Comparison of ENCODE assay signal across 17 cellular contexts in genomic region chr14:72906879-72907278, GRCh38. TPM values are rescaled to one million over a fixed set of nuclear protein-coding genes. Genes with fewer than 3 reads are reported as not detected.
DNase-seq lines count a peak whose midpoint lies in the region; ATAC-seq and TF ChIP-seq lines count a peak whose summit lies in the region.
"Had no signal": no experiment of that assay in that cellular context is flagged by ENCODE, and none has a peak within 500 bp of the region (broad histone marks: within the 10 kb centered on the region; RNA-seq: fewer than 3 reads in every experiment).

No MANE protein-coding gene starts in this region.

- H3K36me3 Mint-ChIP-seq in GM23338 (ENCODE audit: low read depth) = no peaks in the 10 kb centered on the region
- H3K36me3 Mint-ChIP-seq: memory B cell had no signal

- no peaks in the 10 kb centered on the region for H3K9me3 Mint-ChIP-seq in GM23338
- H3K9me3 Mint-ChIP-seq: dendritic cell treated with granulocyte-macrophage colony-stimulating factor and Interleukin-4, amounts not matched to agents 40 ng/mL and 50 ng/mL, for 4 days; memory B cell; neural crest cell had no signal

- no CpG with 5 or more reads among the region's 1 CpG for WGBS in mesenchymal stem cell
- WGBS in testis, 2 donors = 74 to 79% methylated on average over 1 of the region's 1 CpG

- no peak overlapping the region for H2BK120ac ChIP-seq in mesenchymal stem cell (ENCODE audit: low read depth, low read length)

- peak overlapping the region; percentile 30; the same call in 1 of the 2 replicates for H2AFZ ChIP-seq in GM23338
- H2AFZ ChIP-seq in PC-3 (ENCODE audit: low read length) = 0 out of 2 replicates have a peak overlapping the region, but pooled peaks have one; percentile 15
- no peak overlapping the region for H2AFZ ChIP-seq in mesenchymal stem cell (ENCODE audit: low read depth, low read length)

- no peak overlapping the region for H3K27ac Mint-ChIP-seq in GM23338
- H3K27ac Mint-ChIP-seq: dendritic cell treated with granulocyte-macrophage colony-stimulating factor and Interleukin-4, amounts not matched to agents 40 ng/mL and 50 ng/mL, for 4 days; memory B cell had no signal

- TF ChIP-seq CTCF in GM23338 (conservative IDR thresholded peaks at IDR 0.05; ENCODE audit: low read depth in 2 of 2) (no peak), PC-3 (conservative IDR thresholded peaks at IDR 0.05; ENCODE audit: low read depth, low read length) (no peak), testis (IDR thresholded peaks at IDR 0.05) (no peak)

- CTCF ChIA-PET in PC-3 (lab: Charles Lee) = no interaction called here

- H4K8ac ChIP-seq in mesenchymal stem cell (ENCODE audit: low read length) = no peak overlapping the region

- H3K18ac ChIP-seq in mesenchymal stem cell (ENCODE audit: low read depth in 1 of 2, low read length in 2 of 2) = no peak overlapping the region

- no peak overlapping the region for H3K14ac ChIP-seq in mesenchymal stem cell (ENCODE audit: low read length in 2 of 2)

- H4K91ac ChIP-seq in mesenchymal stem cell (ENCODE audit: low read length) = no peak overlapping the region

- peak overlapping the region; percentile 54 for H2BK5ac ChIP-seq in mesenchymal stem cell (ENCODE audit: low read depth, low read length, poor library complexity, severe bottlenecking)

- peaks cover 22% of the 10 kb centered on the region; the same call in 2 of the 3 replicates for H3K4me1 Mint-ChIP-seq in GM23338
- H3K4me1 Mint-ChIP-seq: neural crest cell had no signal

- no peak overlapping the region for H2BK15ac ChIP-seq in mesenchymal stem cell (ENCODE audit: low read depth, poor library complexity, severe bottlenecking)

- H3K27ac ChIP-seq in GM23338 (ENCODE audit: low read depth) (no peak overlapping the region), PC-3 (ENCODE audit: low read length) (no peak overlapping the region), mesenchymal stem cell (ENCODE audit: low read length, poor library complexity, severe bottlenecking) (peak overlapping the region; percentile 86), testis (no peak overlapping the region)

- H3K9me3 ChIP-seq in PC-3 (ENCODE audit: low read length) (no peaks in the 10 kb centered on the region), mesenchymal stem cell (ENCODE audit: control insufficient read depth, low read length) (peaks cover 7% of the 10 kb centered on the region), testis (no peaks in the 10 kb centered on the region), MG63 (no peaks in the 10 kb centered on the region)

- H3F3A ChIP-seq in GM23338 (replicated peaks; ENCODE audit: low read depth) (no peaks in the 10 kb centered on the region), PC-3 (ENCODE audit: low read length, unreplicated experiment) (no peaks in the 10 kb centered on the region)

- intact Hi-C loops in PC-3 (cut with micrococcal nuclease) = loop anchor here (5.0 kb wide), 1 partner anchor 270 kb away; no protein-coding TSS in a partner anchor
- intact Hi-C loops in testis (cut with DNase I; ENCODE audit: low total_unique reads) = loop anchor here (2.0 kb wide), 1 partner anchor 390 kb away; no protein-coding TSS in a partner anchor

- H3K36me3 ChIP-seq in GM23338 (ENCODE audit: insufficient read depth) (no peaks in the 10 kb centered on the region), PC-3 (ENCODE audit: low read depth, low read length) (no peaks in the 10 kb centered on the region), mesenchymal stem cell (ENCODE audit: control insufficient read depth in 1 of 2, insufficient read depth in 2 of 2, low read depth in 1 of 2, low read length in 2 of 2) (no peaks in the 10 kb centered on the region), testis (ENCODE audit: low read depth, missing control alignments) (no peaks in the 10 kb centered on the region), MG63 (no peaks in the 10 kb centered on the region)

- H3K4ac ChIP-seq in mesenchymal stem cell (ENCODE audit: low read depth in 1 of 2, low read length in 2 of 2) = no peak overlapping the region

- H3K23ac ChIP-seq in mesenchymal stem cell (ENCODE audit: low read length in 2 of 2) = no peak overlapping the region

- in situ Hi-C loops in ACHN (cut with HindIII; ENCODE audit: low pct_ligation_motif_present, low pct_unique_long_range_greater_than_20kb, low sequenced_read_pairs) = no loop called here

- no TSS peak for BruUV-seq in PC-3 (replicated peaks; lab: Mats Ljungman, UMichigan)

- H3K4me3 Mint-ChIP-seq in GM23338 = no peak overlapping the region
- H3K4me3 Mint-ChIP-seq: dendritic cell treated with granulocyte-macrophage colony-stimulating factor and Interleukin-4, amounts not matched to agents 40 ng/mL and 50 ng/mL, for 4 days; memory B cell; neural crest cell had no signal

- H3K9me2 ChIP-seq in GM23338 (ENCODE audit: insufficient read depth) (no peaks in the 10 kb centered on the region), PC-3 (replicated peaks; ENCODE audit: low read length) (no peaks in the 10 kb centered on the region)

- H3K4me1 ChIP-seq in GM23338 (ENCODE audit: insufficient read depth) (peaks cover 15% of the 10 kb centered on the region), PC-3 (ENCODE audit: insufficient read depth, low read length) (peaks cover 31% of the 10 kb centered on the region), mesenchymal stem cell (ENCODE audit: control insufficient read depth, insufficient read depth, low read depth, low read length) (peaks cover 11% of the 10 kb centered on the region), testis (peaks cover 5% of the 10 kb centered on the region)

- no peak overlapping the region for H3K4me3 ChIP-seq in GM23338
- no peak overlapping the region for H3K4me3 ChIP-seq in PC-3 (ENCODE audit: low read length)
- H3K4me3 ChIP-seq in mesenchymal stem cell (ENCODE audit: insufficient read depth in 1 of 2, low read depth in 1 of 2, low read length in 2 of 2) = no peak overlapping the region
- H3K4me3 ChIP-seq in testis = no peak overlapping the region
- no peak overlapping the region for H3K4me3 ChIP-seq in MG63

- peaks cover 3% of the 10 kb centered on the region for H3K27me3 Mint-ChIP-seq in GM23338 (ENCODE audit: insufficient read depth, low read depth, poor library complexity)
- H3K27me3 Mint-ChIP-seq: memory B cell had no signal

- ATAC-seq in GM23338 (no peak), PC-3 (no peak; the same call in 1 of the 2 replicates)

- H3K9ac ChIP-seq in PC-3 (ENCODE audit: low read length) (no peak overlapping the region), mesenchymal stem cell (ENCODE audit: low read length) (no peak overlapping the region)

- TF ChIP-seq POLR2A in testis (IDR thresholded peaks at IDR 0.05) = no peak

- H2BK12ac ChIP-seq in mesenchymal stem cell (ENCODE audit: low read length in 2 of 2) = no peak overlapping the region

- H2AK5ac ChIP-seq in mesenchymal stem cell (ENCODE audit: low read length, severe bottlenecking) = peak overlapping the region; percentile 27

- H3K27me3 ChIP-seq in GM23338 (ENCODE audit: insufficient read depth) (no peaks in the 10 kb centered on the region), PC-3 (ENCODE audit: low read length) (no peaks in the 10 kb centered on the region), mesenchymal stem cell (ENCODE audit: control insufficient read depth in 1 of 2, insufficient read depth in 1 of 2, low read length in 2 of 2) (no peaks in the 10 kb centered on the region), testis (no peaks in the 10 kb centered on the region), MG63 (no peaks in the 10 kb centered on the region)

- DNase-seq in ACHN = peak; percentile 55
- DNase-seq in GM23338 (ENCODE audit: low spot score) = no peak
- DNase-seq in PC-3 = no peak
- DNase-seq in mesenchymal stem cell = no peak
- DNase-seq in DMS114 treated with DMSO at 0.1 percent for 48 hours (lab: John Stamatoyannopoulos, UW; ENCODE audit: unreplicated experiment) = no peak
- no peak for DNase-seq in testis
- DNase-seq in MG63 = no peak
- no peak for DNase-seq in ecto neural progenitor cell (ENCODE audit: low spot score)
- DNase-seq: activated gamma-delta T cell, anterior cingulate cortex, COR-L47, NCI-H187, NCI-H446, retina had no signal

- H3K79me2 ChIP-seq in GM23338 (replicated peaks; ENCODE audit: insufficient read depth) (no peaks in the 10 kb centered on the region), PC-3 (ENCODE audit: low read length) (no peaks in the 10 kb centered on the region)

- POLR2A ChIA-PET in PC-3 (lab: Charles Lee; ENCODE audit: unreplicated experiment) = no interaction called here

- H4K20me1 ChIP-seq in GM23338 (replicated peaks; ENCODE audit: insufficient read depth) (no peaks in the 10 kb centered on the region), PC-3 (ENCODE audit: low read length) (no peaks in the 10 kb centered on the region)

- H3K79me1 ChIP-seq in mesenchymal stem cell (replicated peaks; ENCODE audit: low read length, poor library complexity, severe bottlenecking) = no peaks in the 10 kb centered on the region

- no peak overlapping the region for H3K4me2 ChIP-seq in GM23338
- no peak overlapping the region; the same call in 1 of the 2 replicates for H3K4me2 ChIP-seq in PC-3 (ENCODE audit: low read length)
- peak overlapping the region; percentile 35 for H3K4me2 ChIP-seq in mesenchymal stem cell (ENCODE audit: low read length, poor library complexity, severe bottlenecking)

TF ChIP-seq in GM23338, 12 proteins besides CTCF, POLR2A, EP300 and RAD21 (continues in another document):
- TF ChIP-seq STAT1 (IDR thresholded peaks at IDR 0.05; ENCODE audit: unreplicated experiment) = no peak

RNA-seq across cellular contexts. Expression of gene DPF3, which starts 13.0 kb away (rescaled TPM):
- 1.0 TPM in 1 of 2 replicates, not detected in the other for total RNA-seq in GM23338 (2014; rRNA removed; shearing (Covaris generic))
- polyA plus RNA-seq in GM23338 (2016; fragmentation: Nextera tagmentation; extraction: Ambion mirVana) (0.18 and 0.37 TPM in 2 replicates), testis (ENCODE audit: insufficient read depth, low read depth, low replicate concordance) (26.4 TPM)
- total RNA-seq in PC-3 (2014; rRNA removed) (16.6 and 30.5 TPM in 2 replicates), testis (10 to 100 TPM; 14.6 to 41.6 TPM)
- 1.0 TPM for polyA plus RNA-seq in mesenchymal stem cell (2013, experiment 1 of 2)
- 0.90 TPM for polyA plus RNA-seq in mesenchymal stem cell (2013, experiment 2 of 2)
- total RNA-seq in MG63 (2014; rRNA removed; shearing (Covaris generic); ENCODE audit: low replicate concordance) = 2.3 and 5.6 TPM in 2 replicates

RNA-seq across cellular contexts. Expression of gene DCAF4, which starts 19.4 kb away (rescaled TPM):
- 30.3 and 39.3 TPM in 2 replicates for total RNA-seq in GM23338 (2014; rRNA removed; shearing (Covaris generic))
- polyA plus RNA-seq in GM23338 (2016; fragmentation: Nextera tagmentation; extraction: Ambion mirVana) = 17.5 and 18.4 TPM in 2 replicates
- 55.8 and 56.8 TPM in 2 replicates for total RNA-seq in PC-3 (2014; rRNA removed)
- polyA plus RNA-seq in mesenchymal stem cell (2013, experiment 1 of 2) = 21.1 TPM
- 23.4 TPM for polyA plus RNA-seq in mesenchymal stem cell (2013, experiment 2 of 2)
- 10 to 100 TPM; 35.6 to 38.0 TPM for total RNA-seq in testis
- polyA plus RNA-seq in testis (ENCODE audit: insufficient read depth, low read depth, low replicate concordance) = 19.2 TPM
- 36.2 and 71.1 TPM in 2 replicates for total RNA-seq in MG63 (2014; rRNA removed; shearing (Covaris generic); ENCODE audit: low replicate concordance)
